19 cellular contexts compared by ENCODE assay signal in genomic region chr20:31537116-31537858, GRCh38. TPM values are rescaled to one million over a fixed set of nuclear protein-coding genes. Genes with fewer than 3 reads are reported as not detected.
DNase-seq lines count a peak whose midpoint lies in the region; ATAC-seq and TF ChIP-seq lines count a peak whose summit lies in the region.
"Had no signal": no experiment of that assay in that cellular context is flagged by ENCODE, and none has a peak within 500 bp of the region (broad histone marks: within the 10 kb centered on the region; RNA-seq: fewer than 3 reads in every experiment).

No MANE protein-coding gene starts in this region.

- TF ChIP-seq CTCF in natural killer cell (IDR thresholded peaks at IDR 0.05) (no peak), mucosa of descending colon (IDR thresholded peaks at IDR 0.05) (no peak)

- peaks cover 46% of the 10 kb centered on the region for H3K36me3 Mint-ChIP-seq in activated T-helper 1 cell treated with anti-CD3 and anti-CD28 coated beads, Interleukin-12 subunit alpha, Interleukin-12 subunit beta, Interleukin-2, Interleukin-4 antibody, amounts not matched to agents 30 ng/mL and 10 ng/mL and 1 ng/mL, durations not matched to agents 14 hours and 24 hours and 36 hours (ENCODE audit: low read depth)
- H3K36me3 Mint-ChIP-seq in natural killer cell, result peaks cover 14% of the 10 kb centered on the region

- DNase-seq in NCI-H2171 treated with DMSO at 0.1 percent for 48 hours (lab: John Stamatoyannopoulos, UW) (peak; percentile 23), NCI-H2171 (lab: John Stamatoyannopoulos, UW) (no peak), natural killer cell (no peak), posterior vena cava (ENCODE audit: low spot score) (no peak), NCI-H187 treated with DMSO at 0.1 percent for 48 hours (lab: John Stamatoyannopoulos, UW) (no peak), mucosa of descending colon (no peak)
- DNase-seq in activated T-helper 1 cell treated with anti-CD3 and anti-CD28 coated beads, Interleukin-12 subunit alpha, Interleukin-12 subunit beta, Interleukin-2, Interleukin-4 antibody, amounts not matched to agents 30 ng/mL and 10 ng/mL and 1 ng/mL, durations not matched to agents 14 hours and 24 hours and 36 hours (ENCODE audit: low spot score), result no peak
- DNase-seq: activated B cell treated with CpG ODN at 0.5 μM for 24 hours; brain microvascular endothelial cell; left colon; MG63; NCI-H345; SHP77 treated with DMSO at 0.1 percent for 48 hours; spleen; stimulated activated CD4-positive, alpha-beta T cell treated with anti-CD3 and anti-CD28 coated beads, Interleukin-4, amount 100 ng/mL, for 4 hours; upper lobe of right lung had no signal

- H3K4me3 ChIP-seq in mucosa of descending colon, result no peak overlapping the region
- H3K4me3 ChIP-seq: MG63, prostate gland, upper lobe of right lung had no signal

- no peaks in the 10 kb centered on the region for H3K4me1 ChIP-seq in mucosa of descending colon (ENCODE audit: low read depth)
- H3K4me1 ChIP-seq: prostate gland had no signal

- intact Hi-C loops in activated T-helper 1 cell treated with anti-CD3 and anti-CD28 coated beads, Interleukin-12 subunit alpha, Interleukin-12 subunit beta, Interleukin-2, Interleukin-4 antibody, amounts not matched to agents 30 ng/mL and 10 ng/mL and 1 ng/mL, durations not matched to agents 14 hours and 24 hours and 36 hours (cut with micrococcal nuclease), result no loop called here
- intact Hi-C loops in natural killer cell (cut with micrococcal nuclease), result no loop called here
- intact Hi-C loops in posterior vena cava (cut with DNase I), result no loop called here
- intact Hi-C loops in mucosa of descending colon (cut with DNase I, micrococcal nuclease), result no loop called here

- no peak overlapping the region for H3K4me3 Mint-ChIP-seq in activated T-helper 1 cell treated with anti-CD3 and anti-CD28 coated beads, Interleukin-12 subunit alpha, Interleukin-12 subunit beta, Interleukin-2, Interleukin-4 antibody, amounts not matched to agents 30 ng/mL and 10 ng/mL and 1 ng/mL, durations not matched to agents 14 hours and 24 hours and 36 hours
- no peak overlapping the region for H3K4me3 Mint-ChIP-seq in natural killer cell
- H3K4me3 Mint-ChIP-seq: activated B cell treated with CpG ODN at 0.5 μM for 24 hours; T-helper 2 cell treated with Interferon-gamma antibody and Interleukin-4, amounts not matched to agents 5 μg/mL and 100 μg/mL, for 36 hours had no signal

- ATAC-seq in GM18498 (IDR thresholded peaks at IDR 0.05; ENCODE audit: unreplicated experiment), result peak; percentile 5
- ATAC-seq in natural killer cell, result peak in 1 of 3 donors; percentile 24
- ATAC-seq in mucosa of descending colon, result no peak
- ATAC-seq: left colon, upper lobe of right lung had no signal

- no peaks in the 10 kb centered on the region for H3K9me3 ChIP-seq in mucosa of descending colon
- H3K9me3 ChIP-seq: MG63, prostate gland, spleen, upper lobe of right lung had no signal

- H3K4me1 Mint-ChIP-seq in activated T-helper 1 cell treated with anti-CD3 and anti-CD28 coated beads, Interleukin-12 subunit alpha, Interleukin-12 subunit beta, Interleukin-2, Interleukin-4 antibody, amounts not matched to agents 30 ng/mL and 10 ng/mL and 1 ng/mL, durations not matched to agents 14 hours and 24 hours and 36 hours (ENCODE audit: low read depth), result peaks cover 33% of the 10 kb centered on the region
- peaks cover 33 to 48% of the 10 kb centered on the region in 2 donors for H3K4me1 Mint-ChIP-seq in natural killer cell

- H3K27ac Mint-ChIP-seq in activated T-helper 1 cell treated with anti-CD3 and anti-CD28 coated beads, Interleukin-12 subunit alpha, Interleukin-12 subunit beta, Interleukin-2, Interleukin-4 antibody, amounts not matched to agents 30 ng/mL and 10 ng/mL and 1 ng/mL, durations not matched to agents 14 hours and 24 hours and 36 hours, result peak overlapping the region; percentile 53
- peak overlapping the region; percentile 17 to 59 for H3K27ac Mint-ChIP-seq in natural killer cell
- H3K27ac Mint-ChIP-seq: activated B cell treated with CpG ODN at 0.5 μM for 24 hours; T-helper 2 cell treated with Interferon-gamma antibody and Interleukin-4, amounts not matched to agents 5 μg/mL and 100 μg/mL, for 36 hours had no signal

- H3K27me3 Mint-ChIP-seq in activated T-helper 1 cell treated with anti-CD3 and anti-CD28 coated beads, Interleukin-12 subunit alpha, Interleukin-12 subunit beta, Interleukin-2, Interleukin-4 antibody, amounts not matched to agents 30 ng/mL and 10 ng/mL and 1 ng/mL, durations not matched to agents 14 hours and 24 hours and 36 hours (ENCODE audit: insufficient read depth), result no peaks in the 10 kb centered on the region
- H3K27me3 Mint-ChIP-seq in natural killer cell (ENCODE audit: low read depth in 2 of 2), result no peaks in the 10 kb centered on the region
- H3K27me3 Mint-ChIP-seq: activated B cell treated with CpG ODN at 0.5 μM for 24 hours had no signal

- no peaks in the 10 kb centered on the region for H3K36me3 ChIP-seq in mucosa of descending colon (ENCODE audit: low read depth)

- no peaks in the 10 kb centered on the region for H3K9me3 Mint-ChIP-seq in activated T-helper 1 cell treated with anti-CD3 and anti-CD28 coated beads, Interleukin-12 subunit alpha, Interleukin-12 subunit beta, Interleukin-2, Interleukin-4 antibody, amounts not matched to agents 30 ng/mL and 10 ng/mL and 1 ng/mL, durations not matched to agents 14 hours and 24 hours and 36 hours
- no peaks in the 10 kb centered on the region for H3K9me3 Mint-ChIP-seq in natural killer cell
- H3K9me3 Mint-ChIP-seq: activated B cell treated with CpG ODN at 0.5 μM for 24 hours; T-helper 2 cell treated with Interferon-gamma antibody and Interleukin-4, amounts not matched to agents 5 μg/mL and 100 μg/mL, for 36 hours had no signal

RNA-seq across cellular contexts. Expression of gene HM13, which starts 23.0 kb away (rescaled TPM):
- total RNA-seq in activated T-helper 1 cell treated with anti-CD3 and anti-CD28 coated beads, Interleukin-12 subunit alpha, Interleukin-12 subunit beta, Interleukin-2, Interleukin-4 antibody, amounts not matched to agents 30 ng/mL and 10 ng/mL and 1 ng/mL, durations not matched to agents 14 hours and 24 hours and 36 hours, result 215 and 228 TPM in 2 replicates
- 100 to 1,000 TPM in 2 of 3 donors, 10 to 100 TPM in 1; 97.5 to 135 (median 104) TPM for total RNA-seq in natural killer cell
- 100 to 1,000 TPM; 118 TPM for total RNA-seq in posterior vena cava
- total RNA-seq in mucosa of descending colon, result 100 to 1,000 TPM in 2 of 3 donors, 10 to 100 TPM in 1; 95.6 to 137 (median 109) TPM
